In genomic region chr22:37242395-37242918, GRCh38 we compare ENCODE assay signal across 10 cellular contexts. TPM values are rescaled to one million over a fixed set of nuclear protein-coding genes. Genes with fewer than 3 reads are reported as not detected.
DNase-seq lines count a peak whose midpoint lies in the region; ATAC-seq and TF ChIP-seq lines count a peak whose summit lies in the region.
"Had no signal": no experiment of that assay in that cellular context is flagged by ENCODE, and none has a peak within 500 bp of the region (broad histone marks: within the 10 kb centered on the region; RNA-seq: fewer than 3 reads in every experiment).

No MANE protein-coding gene starts in this region.

- peak overlapping the region; percentile 86 for H3K4me3 ChIP-seq in GM12865 (ENCODE audit: low read depth, low read length)

- intact Hi-C loops in Calu3 (cut with micrococcal nuclease; ENCODE audit: unreplicated experiment) = no loop called here

- ATAC-seq in HG02642 (IDR thresholded peaks at IDR 0.05; ENCODE audit: poor library complexity, unreplicated experiment) (peak; percentile 62), foreskin keratinocyte (peak; percentile 28)
- peak; percentile 75 for ATAC-seq in activated CD8-positive, alpha-beta memory T cell treated with anti-CD3 and anti-CD28 coated beads, Interleukin-2, amount 10 ng/mL, durations not matched to agents 7 days and 5 days

- H3K4me3 Mint-ChIP-seq in activated CD8-positive, alpha-beta memory T cell treated with anti-CD3 and anti-CD28 coated beads, Interleukin-2, amount 10 ng/mL, durations not matched to agents 7 days and 5 days = peak overlapping the region; percentile 100
- H3K4me3 Mint-ChIP-seq in Calu3 (ENCODE audit: low read depth, unreplicated experiment) = no peak overlapping the region

- no TSS peak for BruUV-seq in Calu3 (replicated peaks; lab: Mats Ljungman, UMichigan)

- H3K27ac Mint-ChIP-seq in activated CD8-positive, alpha-beta memory T cell treated with anti-CD3 and anti-CD28 coated beads, Interleukin-2, amount 10 ng/mL, durations not matched to agents 7 days and 5 days = peak overlapping the region; percentile 98
- no peak overlapping the region for H3K27ac Mint-ChIP-seq in Calu3 (ENCODE audit: unreplicated experiment)

- no peaks in the 10 kb centered on the region for H3K9me3 Mint-ChIP-seq in activated CD8-positive, alpha-beta memory T cell treated with anti-CD3 and anti-CD28 coated beads, Interleukin-2, amount 10 ng/mL, durations not matched to agents 7 days and 5 days (ENCODE audit: low read depth)
- H3K9me3 Mint-ChIP-seq in Calu3 (ENCODE audit: low read depth, unreplicated experiment) = no peaks in the 10 kb centered on the region

- DNase-seq in GM12865 (ENCODE audit: low read depth) (peak; percentile 95), NOMO-1 treated with DMSO at 0.1 percent for 48 hours (lab: John Stamatoyannopoulos, UW; ENCODE audit: unreplicated experiment) (peak; percentile 99), foreskin keratinocyte (peak in 1 of 2 donors; percentile 54), Calu3 (no peak), GM03348 (ENCODE audit: low spot score) (no peak)
- peak; percentile 99 for DNase-seq in activated CD8-positive, alpha-beta memory T cell treated with anti-CD3 and anti-CD28 coated beads, Interleukin-2, amount 10 ng/mL, durations not matched to agents 7 days and 5 days
- peak; percentile 90 to 91 for DNase-seq in stimulated activated CD4-positive, alpha-beta T cell treated with anti-CD3 and anti-CD28 coated beads, Interleukin-15, amount 100 ng/mL, for 48 hours (ENCODE audit: low read depth in 2 of 2)

- H3K36me3 Mint-ChIP-seq in activated CD8-positive, alpha-beta memory T cell treated with anti-CD3 and anti-CD28 coated beads, Interleukin-2, amount 10 ng/mL, durations not matched to agents 7 days and 5 days = peaks cover 58% of the 10 kb centered on the region
- H3K36me3 Mint-ChIP-seq in Calu3 (ENCODE audit: insufficient read depth, unreplicated experiment) = peaks cover 11% of the 10 kb centered on the region

- TF ChIP-seq CTCF in GM12865 (IDR thresholded peaks at IDR 0.05; ENCODE audit: insufficient read depth, low read depth, low read length, missing control alignments) (no peak), foreskin keratinocyte (conservative IDR thresholded peaks at IDR 0.05) (no peak), Calu3 (IDR thresholded peaks at IDR 0.05; ENCODE audit: unreplicated experiment) (no peak)

- CTCF ChIA-PET in activated CD8-positive, alpha-beta memory T cell treated with anti-CD3 and anti-CD28 coated beads, Interleukin-2, amount 10 ng/mL, durations not matched to agents 7 days and 5 days (lab: Charles Lee) = interaction anchor here (0.8 to 9.9 kb wide), 22 partner anchors 11 to 387 kb away, joined by 3 to 112 read pairs (median 6); partner anchors contain the start of genes CYTH4, IL2RB, MPST and TST
- CTCF ChIA-PET in Calu3 (lab: Charles Lee) = interaction anchor here (0.8 to 1.3 kb wide), 2 partner anchors 13 to 17 kb away, joined by 3 to 4 read pairs; no protein-coding TSS in a partner anchor

- no peaks in the 10 kb centered on the region for H3K27me3 ChIP-seq in foreskin keratinocyte

- peaks cover 60% of the 10 kb centered on the region for H3K4me1 Mint-ChIP-seq in activated CD8-positive, alpha-beta memory T cell treated with anti-CD3 and anti-CD28 coated beads, Interleukin-2, amount 10 ng/mL, durations not matched to agents 7 days and 5 days
- H3K4me1 Mint-ChIP-seq in Calu3 (ENCODE audit: low read depth, unreplicated experiment) = peaks cover 9% of the 10 kb centered on the region

- peaks cover 10% of the 10 kb centered on the region for H3K4me1 ChIP-seq in foreskin keratinocyte
- H3K4me1 ChIP-seq: parathyroid adenoma had no signal

- no peak overlapping the region for H3K27ac ChIP-seq in foreskin keratinocyte
- H3K27ac ChIP-seq: parathyroid adenoma had no signal

- H3K27me3 Mint-ChIP-seq in activated CD8-positive, alpha-beta memory T cell treated with anti-CD3 and anti-CD28 coated beads, Interleukin-2, amount 10 ng/mL, durations not matched to agents 7 days and 5 days = no peaks in the 10 kb centered on the region
- no peaks in the 10 kb centered on the region for H3K27me3 Mint-ChIP-seq in Calu3 (ENCODE audit: unreplicated experiment)

RNA-seq across cellular contexts. Expression of gene RAC2, which starts 1.6 kb away (rescaled TPM):
- 100 to 1,000 TPM; 834 to 907 TPM for total RNA-seq in activated CD8-positive, alpha-beta memory T cell treated with anti-CD3 and anti-CD28 coated beads, Interleukin-2, amount 10 ng/mL, durations not matched to agents 7 days and 5 days
- 75.9 and 77.0 TPM in 2 replicates for total RNA-seq in foreskin keratinocyte
- 116 and 117 TPM in 2 replicates for polyA plus RNA-seq in foreskin keratinocyte
- 21.0 and 24.0 TPM in 2 replicates for total RNA-seq in Calu3 (2022)

RNA-seq across cellular contexts. Expression of gene SSTR3, which starts 30.2 kb away (rescaled TPM):
- total RNA-seq in activated CD8-positive, alpha-beta memory T cell treated with anti-CD3 and anti-CD28 coated beads, Interleukin-2, amount 10 ng/mL, durations not matched to agents 7 days and 5 days = 1 to 10 TPM; 1.3 to 2.2 TPM
- total RNA-seq in foreskin keratinocyte (not detected in 2 replicates), Calu3 (2022) (not detected in 2 replicates)
- not detected in 2 replicates for polyA plus RNA-seq in foreskin keratinocyte
- total RNA-seq: NCI-H460 had no signal

RNA-seq across cellular contexts. Expression of gene CYTH4, which starts 39.9 kb away (rescaled TPM):
- 100 to 1,000 TPM in 1 of 2 experiments, 10 to 100 TPM in 1; 97.8 to 123 TPM for total RNA-seq in activated CD8-positive, alpha-beta memory T cell treated with anti-CD3 and anti-CD28 coated beads, Interleukin-2, amount 10 ng/mL, durations not matched to agents 7 days and 5 days
- total RNA-seq in foreskin keratinocyte (0.04 and 0.17 TPM in 2 replicates), Calu3 (2022) (0.38 and 0.59 TPM in 2 replicates)
- 0.03 TPM in 1 of 2 replicates, not detected in the other for polyA plus RNA-seq in foreskin keratinocyte
- total RNA-seq: NCI-H460 had no signal

RNA-seq across cellular contexts. Expression of gene C1QTNF6, which starts 54.4 kb away (rescaled TPM):
- total RNA-seq in activated CD8-positive, alpha-beta memory T cell treated with anti-CD3 and anti-CD28 coated beads, Interleukin-2, amount 10 ng/mL, durations not matched to agents 7 days and 5 days = 1 to 10 TPM; 6.7 to 7.4 TPM
- total RNA-seq in foreskin keratinocyte (11.3 and 12.6 TPM in 2 replicates), Calu3 (2022) (6.2 and 7.5 TPM in 2 replicates)
- polyA plus RNA-seq in foreskin keratinocyte = 14.9 and 17.3 TPM in 2 replicates

Comparison
In these comparisons a context has a peak if more than half of its experiments do, and no peak if none do; other contexts are left out.
1. DNase-seq: peak in GM12865 (single experiment), NOMO-1 treated with DMSO at 0.1 percent for 48 hours (single experiment), activated CD8-positive, alpha-beta memory T cell treated with anti-CD3 and anti-CD28 coated beads, Interleukin-2, amount 10 ng/mL, durations not matched to agents 7 days and 5 days (single experiment) and stimulated activated CD4-positive, alpha-beta T cell treated with anti-CD3 and anti-CD28 coated beads, Interleukin-15, amount 100 ng/mL, for 48 hours (2 of 2); none in Calu3 (single experiment) and GM03348 (single experiment).
2. RNA of gene RAC2, which starts 1.6 kb away (total RNA-seq): 834 to 907 TPM in activated CD8-positive, alpha-beta memory T cell treated with anti-CD3 and anti-CD28 coated beads, Interleukin-2, amount 10 ng/mL, durations not matched to agents 7 days and 5 days; 75.9 to 77.0 TPM in foreskin keratinocyte and 21.0 to 24.0 TPM in Calu3; every median in the first group is over 10 times any median in the second.
3. RNA of gene CYTH4, which starts 39.9 kb away (total RNA-seq): 97.8 to 123 TPM in activated CD8-positive, alpha-beta memory T cell treated with anti-CD3 and anti-CD28 coated beads, Interleukin-2, amount 10 ng/mL, durations not matched to agents 7 days and 5 days; 0.38 to 0.59 TPM in Calu3 and 0.04 to 0.17 TPM in foreskin keratinocyte; every median in the first group is over 10 times any median in the second.
4. Peak in every context shown above with its lines, with median percentiles within 50 percentile points of each other: ATAC-seq.